Comparison of ENCODE assay signal across 17 cellular contexts in the genomic region with DNA sequence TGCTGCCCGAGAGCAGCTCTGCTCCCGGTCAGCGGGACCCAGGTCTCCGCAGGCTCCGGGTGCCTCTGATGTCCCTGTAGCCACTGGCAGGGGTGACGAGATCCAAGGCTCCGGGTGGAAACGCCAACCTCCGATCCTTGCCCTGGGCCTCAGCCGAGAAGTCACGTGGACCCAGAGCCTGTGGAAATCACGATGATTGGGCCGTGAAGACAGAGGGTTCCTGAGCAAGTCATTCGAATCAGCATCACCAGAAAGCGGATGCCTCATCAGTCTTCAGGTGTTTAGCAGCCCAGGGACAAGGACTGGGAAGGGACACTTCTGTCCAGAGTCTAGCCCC. TPM values are rescaled to one million over a fixed set of nuclear protein-coding genes. Genes with fewer than 3 reads are reported as not detected.
DNase-seq lines count a peak whose midpoint lies in the region; FAIRE-seq and TF ChIP-seq lines count a peak whose summit lies in the region.
"Had no signal": no experiment of that assay in that cellular context is flagged by ENCODE, and none has a peak within 500 bp of the region (broad histone marks: within the 10 kb centered on the region; RNA-seq: fewer than 3 reads in every experiment).

No MANE protein-coding gene starts in this region.

- H4K5ac ChIP-seq in H1 (ENCODE audit: insufficient read length, low read depth, low read length) = no peak overlapping the region

- no peak overlapping the region for H2BK20ac ChIP-seq in H1 (ENCODE audit: low read length)

- no peaks in the 10 kb centered on the region for H3K79me1 ChIP-seq in H1 (ENCODE audit: low read depth, low read length)

- H2BK120ac ChIP-seq in H1 (replicated peaks; ENCODE audit: low read depth, low read length) = no peak overlapping the region

- H2AK5ac ChIP-seq in H1 (ENCODE audit: low read depth, low read length) = no peak overlapping the region

- 96% methylated on average over 15 of the region's 15 CpGs; no CpG with 5 or more reads in 1 of the 2 experiments for WGBS in H1 (ENCODE audit: extremely low coverage in 1 of 2, insufficient coverage in 1 of 2, insufficient read length in 1 of 2, insufficient replicate concordance in 2 of 2, low coverage in 1 of 2, low lambda C conversion rate in 2 of 2, missing lambda C conversion rate in 1 of 2), 2 experiments
- WGBS in small intestine, 3 donors = 89 to 94% (median 92%) methylated on average over 15 of the region's 15 CpGs

- TF ChIP-seq EP300 in H1 (IDR thresholded peaks at IDR 0.05; ENCODE audit: borderline replicate concordance in 1 of 2, low read depth in 2 of 2, low read length in 2 of 2) = no peak

- no peak for DNase-seq in H1 (ENCODE audit: low read depth in 1 of 2, low spot score in 2 of 2)
- peak; percentile 87 for DNase-seq in mesenteric fat pad (ENCODE audit: low spot score)
- DNase-seq in posterior vena cava (ENCODE audit: low spot score) = peak; percentile 57
- no peak for DNase-seq in small intestine
- DNase-seq in NCI-H2196 (lab: John Stamatoyannopoulos, UW; ENCODE audit: unreplicated experiment) = no peak
- no peak for DNase-seq in stimulated activated CD8-positive, alpha-beta memory T cell treated with anti-CD3 and anti-CD28 coated beads, Interleukin-4, amount 100 ng/mL, for 48 hours
- DNase-seq: C1 segment of cervical spinal cord; Calu3; CD4-positive, alpha-beta memory T cell; COR-L47; DMS53; DMS79 treated with DMSO at 0.1 percent for 48 hours; GF-D8; GOT3; HCEC 1CT had no signal

- no peak overlapping the region for H3K4ac ChIP-seq in H1 (replicated peaks; ENCODE audit: insufficient read length, low read depth, low read length)

- H2BK5ac ChIP-seq in H1 (ENCODE audit: low read depth, low read length) = no peak overlapping the region

- FAIRE-seq in H1 (lab: Jason Lieb, UNC) = no peak
- no peak for FAIRE-seq in small intestine (lab: Jason Lieb, UNC)
- FAIRE-seq: GM12891, GM18507 had no signal

- no peak overlapping the region for H2BK12ac ChIP-seq in H1 (ENCODE audit: low read depth, low read length)

- no peak overlapping the region for H3K9ac ChIP-seq in H1 (replicated peaks in 1 of 4; ENCODE audit: extremely low read depth in 1 of 4, low read depth in 3 of 4, low read length in 3 of 4)

- H4K8ac ChIP-seq in H1 (ENCODE audit: extremely low read depth, insufficient read depth, low read length) = peak overlapping the region; percentile 22

- no peak overlapping the region for H3K23ac ChIP-seq in H1 (ENCODE audit: insufficient read length)

- H4K20me1 ChIP-seq in H1 (replicated peaks in 1 of 2; ENCODE audit: control insufficient read depth in 1 of 2, insufficient read depth in 2 of 2, low read length in 2 of 2) = no peaks in the 10 kb centered on the region

- no peak for TF ChIP-seq CTCF in H1 (IDR thresholded peaks at IDR 0.05; ENCODE audit: control extremely low read depth in 1 of 3, insufficient read depth in 1 of 3, low read depth in 1 of 3, low read length in 3 of 3)

- no peaks in the 10 kb centered on the region for H3K79me2 ChIP-seq in H1 (ENCODE audit: control insufficient read depth in 1 of 2, insufficient read depth in 2 of 2, low read length in 2 of 2)

- CTCF ChIA-PET in H1 (lab: Charles Lee; ENCODE audit: partially characterized antibody) = interaction anchor here (0.9 to 1.9 kb wide), 3 partner anchors 12 to 23 kb away, joined by 3 to 4 read pairs (median 4); no protein-coding TSS in a partner anchor

- no peak overlapping the region for H3K18ac ChIP-seq in H1 (ENCODE audit: extremely low read depth, low read length)

- no peak overlapping the region for H3K14ac ChIP-seq in H1 (ENCODE audit: insufficient read length)

- no peaks in the 10 kb centered on the region for H3K23me2 ChIP-seq in H1 (ENCODE audit: low read depth, low read length)

- H3K27ac ChIP-seq in H1 (ENCODE audit: low read depth, low read length) (no peak overlapping the region), small intestine (ENCODE audit: low read depth in 1 of 2, low read length in 1 of 2) (no peak overlapping the region)

- H4K91ac ChIP-seq in H1 (replicated peaks; ENCODE audit: insufficient read length, low read length) = no peak overlapping the region

- H3K4me1 ChIP-seq in H1 (replicated peaks in 1 of 4; ENCODE audit: control insufficient read depth in 3 of 4, insufficient read depth in 4 of 4, low read length in 3 of 4) (peaks cover 0 to 2% (median 0%) of the 10 kb centered on the region in 4 experiments; a peak in 2 of 7 replicates), small intestine (ENCODE audit: control insufficient read depth in 2 of 2, insufficient read depth in 1 of 2, low read depth in 1 of 2, low read length in 1 of 2) (no peaks in the 10 kb centered on the region)

- H3K4me2 ChIP-seq in H1 (ENCODE audit: insufficient read depth in 1 of 2, low read depth in 2 of 2, low read length in 2 of 2) = no peak overlapping the region

- H3K27me3 ChIP-seq in H1 (replicated peaks in 1 of 4; ENCODE audit: control insufficient read depth in 3 of 4, extremely low read depth in 1 of 4, insufficient read depth in 3 of 4, low read length in 3 of 4) (no peaks in the 10 kb centered on the region), small intestine (ENCODE audit: control insufficient read depth in 2 of 2, insufficient read depth in 2 of 2, low read length in 2 of 2) (no peaks in the 10 kb centered on the region)

- H3K36me3 ChIP-seq in H1 (ENCODE audit: control insufficient read depth in 2 of 4, insufficient read depth in 4 of 4, low read length in 3 of 4) (no peaks in the 10 kb centered on the region), small intestine (ENCODE audit: control insufficient read depth in 2 of 2, insufficient read depth in 2 of 2, low read length in 2 of 2) (no peaks in the 10 kb centered on the region)

- no peak for TF ChIP-seq POLR2A in H1 (IDR thresholded peaks at IDR 0.05; ENCODE audit: control extremely low read depth in 1 of 2, low read depth in 2 of 2, low read length in 2 of 2)

- H3K9me3 ChIP-seq in H1 (ENCODE audit: insufficient read depth in 2 of 2, low read depth in 1 of 2, low read length in 1 of 2) = no peaks in the 10 kb centered on the region
- H3K9me3 ChIP-seq in small intestine (ENCODE audit: control insufficient read depth, low read depth) = no peaks in the 10 kb centered on the region

- intact Hi-C loops in posterior vena cava (cut with DNase I) = no loop called here

- POLR2A ChIA-PET in H1 (lab: Charles Lee; ENCODE audit: partially characterized antibody) = no interaction called here

- no peak overlapping the region for H2AFZ ChIP-seq in H1 (ENCODE audit: low read length)

- no peak for TF ChIP-seq RAD21 in H1 (IDR thresholded peaks at IDR 0.05 in 1 of 2, conservative IDR thresholded peaks at IDR 0.05 in 1 of 2; ENCODE audit: low read depth in 2 of 2, low read length in 2 of 2)

- H3K56ac ChIP-seq in H1 (replicated peaks; ENCODE audit: insufficient read length, low read depth, low read length) = no peak overlapping the region

- no peak overlapping the region for H2BK15ac ChIP-seq in H1 (ENCODE audit: low read length)

- H3K4me3 ChIP-seq in H1 (ENCODE audit: extremely low read depth in 1 of 4, insufficient read depth in 2 of 4, low read depth in 3 of 4, low read length in 4 of 4) (no peak overlapping the region), small intestine (ENCODE audit: low read depth in 1 of 2, low read length in 2 of 2) (no peak overlapping the region)

TF ChIP-seq in H1, 55 proteins besides CTCF, POLR2A, EP300 and RAD21:
- TF ChIP-seq SIX5 (IDR thresholded peaks at IDR 0.05; ENCODE audit: low read depth, low read length) (no peak), NRF1 (IDR thresholded peaks at IDR 0.05; ENCODE audit: low read depth, low read length) (no peak), CREB1 (IDR thresholded peaks at IDR 0.05) (no peak), BCL11A (IDR thresholded peaks at IDR 0.05; ENCODE audit: low read depth in 2 of 2, low read length in 2 of 2) (no peak), RXRA (IDR thresholded peaks at IDR 0.05; ENCODE audit: insufficient read depth, low read depth, low read length) (no peak), BRCA1 (IDR thresholded peaks at IDR 0.05; ENCODE audit: low read depth, low read length) (no peak), PHF8 (conservative IDR thresholded peaks at IDR 0.05; ENCODE audit: low read depth, low read length) (no peak), JUND (IDR thresholded peaks at IDR 0.05; ENCODE audit: low read length) (no peak), POLR2AphosphoS5 (IDR thresholded peaks at IDR 0.05; ENCODE audit: low read depth, low read length) (no peak), EGR1 (IDR thresholded peaks at IDR 0.05; ENCODE audit: borderline replicate concordance, low read depth, low read length) (no peak), TBP (IDR thresholded peaks at IDR 0.05; ENCODE audit: low read depth, low read length) (no peak), CBX5 (IDR thresholded peaks at IDR 0.05; ENCODE audit: low read depth, low read length) (no peak), NANOG (IDR thresholded peaks at IDR 0.05; ENCODE audit: insufficient read depth, low read depth, low read length, poor library complexity, severe bottlenecking) (no peak), SP2 (IDR thresholded peaks at IDR 0.05; ENCODE audit: low read length) (no peak), SRF (IDR thresholded peaks at IDR 0.05; ENCODE audit: low read depth, low read length) (no peak), CHD1 (IDR thresholded peaks at IDR 0.05; ENCODE audit: low read depth, low read length) (no peak), CTBP2 (IDR thresholded peaks at IDR 0.05; ENCODE audit: borderline replicate concordance, insufficient read depth, insufficient read length, low read length) (no peak)
- TF ChIP-seq, protein P1, sequence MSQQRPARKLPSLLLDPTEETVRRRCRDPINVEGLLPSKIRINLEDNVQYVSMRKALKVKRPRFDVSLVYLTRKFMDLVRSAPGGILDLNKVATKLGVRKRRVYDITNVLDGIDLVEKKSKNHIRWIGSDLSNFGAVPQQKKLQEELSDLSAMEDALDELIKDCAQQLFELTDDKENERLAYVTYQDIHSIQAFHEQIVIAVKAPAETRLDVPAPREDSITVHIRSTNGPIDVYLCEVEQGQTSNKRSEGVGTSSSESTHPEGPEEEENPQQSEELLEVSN (IDR thresholded peaks at IDR 0.05) = no peak
TF ChIP-seq in H1: peak in this region for 0.

RNA-seq across cellular contexts. Expression of a gene that starts 12.5 kb away (rescaled TPM):
- total RNA-seq in H1 (2021; fragmentation: NEBNext Ultra II Directional; extraction: Animal tissue kit (Norgen Biotek cat#: 25700)) = 5.4 and 5.9 TPM in 2 replicates
- polyA plus RNA-seq in H1 (2011; rRNA removed) (3.1 and 4.7 TPM in 2 replicates), small intestine (1 to 10 TPM in 1 of 3 donors, under 1 TPM in 2; 0.22 to 2.1 (median 0.54) TPM)
- 2.7 TPM for polyA plus RNA-seq in H1 (2011; cell fraction: cytosol; rRNA removed)
- 3.4 TPM for polyA plus RNA-seq in H1 (2011; cell fraction: nucleus; rRNA removed)
- polyA plus RNA-seq in H1 (2012, experiment 1 of 2) = 2.7 to 3.3 TPM (median 3.0 TPM) in 4 replicates
- 2.7 TPM for polyA plus RNA-seq in H1 (2012, experiment 2 of 2)
- 4.4 TPM for polyA plus RNA-seq in H1 (2013, experiment 1 of 2)
- 4.9 TPM for polyA plus RNA-seq in H1 (2013, experiment 2 of 2)
- 2.8 and 3.0 TPM in 2 replicates for polyA minus RNA-seq in H1 (2011; rRNA and poly(A)+ RNA removed)
- polyA minus RNA-seq in H1 (2011; cell fraction: cytosol; rRNA and poly(A)+ RNA removed) = 3.1 TPM
- polyA minus RNA-seq in H1 (2011; cell fraction: nucleus; rRNA and poly(A)+ RNA removed) = 3.7 TPM
- total RNA-seq in mesenteric fat pad (3.8 TPM), posterior vena cava (1 to 10 TPM; 1.5 to 1.8 TPM)

Comparison
In these comparisons a context has a peak if more than half of its experiments do, and no peak if none do; other contexts are left out.
1. DNase-seq: peak in mesenteric fat pad (single experiment) and posterior vena cava (single experiment); none in H1 (0 of 2), small intestine (single experiment), NCI-H2196 (single experiment) and stimulated activated CD8-positive, alpha-beta memory T cell treated with anti-CD3 and anti-CD28 coated beads, Interleukin-4, amount 100 ng/mL, for 48 hours (single experiment).